In genomic region chr1:60859111-60859510, GRCh38 we compare ENCODE assay signal across 21 cellular contexts.
DNase-seq lines count a peak whose midpoint lies in the region; ATAC-seq, FAIRE-seq and TF ChIP-seq lines count a peak whose summit lies in the region.
"Had no signal": no experiment of that assay in that cellular context is flagged by ENCODE, and none has a peak within 500 bp of the region (broad histone marks: within the 10 kb centered on the region; RNA-seq: fewer than 3 reads in every experiment).

No MANE protein-coding gene starts in this region.

- H3K36me3 Mint-ChIP-seq in glutamatergic neuron (ENCODE audit: unreplicated experiment) = no peaks in the 10 kb centered on the region
- H3K36me3 Mint-ChIP-seq: CD8-positive, alpha-beta T cell had no signal

- TF ChIP-seq RAD21 in HepG2 (CRISPR knock-in tag; IDR thresholded peaks at IDR 0.05) = no peak

- H4K20me1 ChIP-seq in HepG2 (ENCODE audit: insufficient read depth, low read length) = no peaks in the 10 kb centered on the region
- H4K20me1 ChIP-seq: BLaER1 treated with 17β-estradiol and CSF1 and Interleukin-3, amounts not matched to agents 10 nM and 100 nM had no signal

- TF ChIP-seq POLR2A in HepG2 (IDR thresholded peaks at IDR 0.05; ENCODE audit: insufficient read depth in 1 of 2, low read depth in 2 of 2, low read length in 2 of 2) = no peak
- no peak for TF ChIP-seq POLR2A in right lobe of liver (IDR thresholded peaks at IDR 0.05)

- CTCF ChIA-PET in HepG2 (lab: Yijun Ruan, JAX; ENCODE audit: low intra/inter-chr PET ratio, low total read pairs) = no interaction called here

- H3K36me3 ChIP-seq in HepG2 (replicated peaks in 1 of 2; ENCODE audit: control insufficient read depth in 1 of 2, insufficient read depth in 2 of 2, low read length in 2 of 2) = no peaks in the 10 kb centered on the region
- no peaks in the 10 kb centered on the region for H3K36me3 ChIP-seq in right lobe of liver
- H3K36me3 ChIP-seq: BLaER1 treated with 17β-estradiol and CSF1 and Interleukin-3, amounts not matched to agents 10 nM and 100 nM had no signal

- peaks cover 7% of the 10 kb centered on the region for H3K27me3 Mint-ChIP-seq in glutamatergic neuron (ENCODE audit: unreplicated experiment)
- H3K27me3 Mint-ChIP-seq: B cell had no signal

- H3K9me3 Mint-ChIP-seq in glutamatergic neuron (ENCODE audit: unreplicated experiment) = no peaks in the 10 kb centered on the region
- H3K9me3 Mint-ChIP-seq: CD4-positive, alpha-beta T cell; CD8-positive, alpha-beta T cell had no signal

- TF ChIP-seq EP300 in HepG2 (IDR thresholded peaks at IDR 0.05; ENCODE audit: low read depth in 2 of 2, low read length in 2 of 2) (no peak), HepG2 (CRISPR knock-in tag; IDR thresholded peaks at IDR 0.05; ENCODE audit: borderline replicate concordance) (no peak)

- no TSS peak for BruUV-seq in HepG2 (replicated peaks; lab: Mats Ljungman, UMichigan)

- no peak overlapping the region for H3K4me3 Mint-ChIP-seq in glutamatergic neuron (ENCODE audit: unreplicated experiment)
- H3K4me3 Mint-ChIP-seq: B cell; CD4-positive, alpha-beta T cell; CD8-positive, alpha-beta T cell had no signal

- no peak for FAIRE-seq in HepG2 (lab: Jason Lieb, UNC)
- FAIRE-seq: A549, D721Med, GM12878, GM12892, GM18507 had no signal

- H2AFZ ChIP-seq in HepG2 (ENCODE audit: low read length) = no peak overlapping the region

- H3K4me3 ChIP-seq in HepG2 (replicated peaks in 1 of 3; ENCODE audit: insufficient read depth in 1 of 3, low read depth in 2 of 3, low read length in 3 of 3) (no peak overlapping the region), right lobe of liver (no peak overlapping the region)
- H3K4me3 ChIP-seq: A549; BLaER1 treated with 17β-estradiol and CSF1 and Interleukin-3, amounts not matched to agents 10 nM and 100 nM; GM12878 had no signal

- no peaks in the 10 kb centered on the region for H3K4me1 ChIP-seq in HepG2 (ENCODE audit: insufficient read depth, low read length)
- no peaks in the 10 kb centered on the region for H3K4me1 ChIP-seq in right lobe of liver
- H3K4me1 ChIP-seq: A549; BLaER1 treated with 17β-estradiol and CSF1 and Interleukin-3, amounts not matched to agents 10 nM and 100 nM; Caco-2 had no signal

- WGBS in HepG2 (ENCODE audit: low lambda C conversion rate) = 3% methylated on average over 2 of the region's 2 CpGs
- WGBS in right lobe of liver (ENCODE audit: insufficient coverage, low coverage, low lambda C conversion rate, missing lambda C conversion rate) = 82% methylated on average over 2 of the region's 2 CpGs

- no peaks in the 10 kb centered on the region for H3K79me2 ChIP-seq in HepG2 (ENCODE audit: insufficient read depth, low read length)

- H3K27me3 ChIP-seq in HepG2 (ENCODE audit: control insufficient read depth in 1 of 2, insufficient read depth in 2 of 2, low read length in 2 of 2) (no peaks in the 10 kb centered on the region), right lobe of liver (no peaks in the 10 kb centered on the region)
- H3K27me3 ChIP-seq: BLaER1 treated with 17β-estradiol and CSF1 and Interleukin-3, amounts not matched to agents 10 nM and 100 nM had no signal

- H3K27ac Mint-ChIP-seq in glutamatergic neuron (ENCODE audit: unreplicated experiment) = peak overlapping the region; percentile 59
- H3K27ac Mint-ChIP-seq: B cell; CD4-positive, alpha-beta T cell; CD8-positive, alpha-beta T cell had no signal

- H3K9ac ChIP-seq in HepG2 (ENCODE audit: insufficient read depth, low read depth, low read length) = no peak overlapping the region
- H3K9ac ChIP-seq: BLaER1 treated with 17β-estradiol and CSF1 and Interleukin-3, amounts not matched to agents 10 nM and 100 nM had no signal

- ATAC-seq in HepG2 = no peak
- ATAC-seq in right lobe of liver = no peak
- ATAC-seq: CD8-positive, alpha-beta T cell; GM12878 had no signal

- DNase-seq in HepG2 (ENCODE audit: low spot score) = no peak
- DNase-seq in right lobe of liver = no peak
- peak; percentile 55 for DNase-seq in cerebellar cortex (ENCODE audit: low spot score)
- DNase-seq in glutamatergic neuron = no peak
- DNase-seq in stimulated activated CD4-positive, alpha-beta T cell treated with anti-CD3 and anti-CD28 coated beads, Interleukin-2, amount 100 ng/mL, for 24 hours = no peak
- DNase-seq in activated CD8-positive, alpha-beta memory T cell treated with anti-CD3 and anti-CD28 coated beads for 24 hours = no peak
- DNase-seq: AML-193; Caco-2; Calu3; CD4-positive, alpha-beta T cell; CD8-positive, alpha-beta T cell; GDM1 had no signal

- H3K9me3 ChIP-seq in HepG2 (ENCODE audit: low read length) (no peaks in the 10 kb centered on the region), right lobe of liver (no peaks in the 10 kb centered on the region)
- H3K9me3 ChIP-seq: A549; BLaER1 treated with 17β-estradiol and CSF1 and Interleukin-3, amounts not matched to agents 10 nM and 100 nM; Caco-2 had no signal

- no peak overlapping the region for H3K4me2 ChIP-seq in HepG2 (ENCODE audit: low read depth, low read length)
- H3K4me2 ChIP-seq: A549; BLaER1 treated with 17β-estradiol and CSF1 and Interleukin-3, amounts not matched to agents 10 nM and 100 nM had no signal

- TF ChIP-seq CTCF in HepG2 (CRISPR knock-in tag; IDR thresholded peaks at IDR 0.05) (no peak), right lobe of liver (IDR thresholded peaks at IDR 0.05) (no peak), glutamatergic neuron (IDR thresholded peaks at IDR 0.05; ENCODE audit: partially characterized antibody, unreplicated experiment) (no peak)

- in situ Hi-C loops in HepG2 (cut with HindIII; ENCODE audit: extremely low pct_ligation_motif_present, low pct_unique_long_range_greater_than_20kb) = no loop called here

- H3K27ac ChIP-seq in HepG2 (ENCODE audit: extremely low read length, insufficient read depth, low read length) = no peak overlapping the region
- H3K27ac ChIP-seq in right lobe of liver = no peak overlapping the region
- H3K27ac ChIP-seq: 22Rv1; A549; BLaER1 treated with 17β-estradiol and CSF1 and Interleukin-3, amounts not matched to agents 10 nM and 100 nM; C4-2B had no signal

- POLR2A ChIA-PET in HepG2 (lab: Yijun Ruan, JAX) = no interaction called here

- H3K4me1 Mint-ChIP-seq in glutamatergic neuron (ENCODE audit: low read depth, unreplicated experiment) = peaks cover 55% of the 10 kb centered on the region
- H3K4me1 Mint-ChIP-seq: B cell had no signal

- intact Hi-C loops in HepG2 (cut with micrococcal nuclease; ENCODE audit: unreplicated experiment) (no loop called here), right lobe of liver (cut with DNase I) (no loop called here)

TF ChIP-seq in HepG2, 621 proteins besides CTCF, POLR2A, EP300 and RAD21 (continues in another document):
- TF ChIP-seq BRCA1 (CRISPR knock-in tag; IDR thresholded peaks at IDR 0.05) = no peak
- no peak for TF ChIP-seq NCOR1 (IDR thresholded peaks at IDR 0.05; ENCODE audit: borderline replicate concordance, low read length)
- TF ChIP-seq CEBPB (IDR thresholded peaks at IDR 0.05; ENCODE audit: borderline replicate concordance, low read depth, low read length) = peak; percentile 22; the same call in 1 of the 2 replicates
- TF ChIP-seq REST (IDR thresholded peaks at IDR 0.05; ENCODE audit: borderline replicate concordance in 1 of 2, low read depth in 1 of 2, low read length in 2 of 2) = no peak
